Comparison of ENCODE assay signal across 17 cellular contexts in genomic region chr9:32644698-32645097, GRCh38. TPM values are rescaled to one million over a fixed set of nuclear protein-coding genes. Genes with fewer than 3 reads are reported as not detected.
A peak's percentile ranks its signal among the peaks of the same experiment; 100 is the strongest.
DNase-seq lines count a peak whose midpoint lies in the region; ATAC-seq, FAIRE-seq and TF ChIP-seq lines count a peak whose summit lies in the region.
"Had no signal": no experiment of that assay in that cellular context is flagged by ENCODE, and none has a peak within 500 bp of the region (broad histone marks: within the 10 kb centered on the region; RNA-seq: fewer than 3 reads in every experiment).

No MANE protein-coding gene starts in this region.

- H3K4me1 ChIP-seq in breast epithelium (no peaks in the 10 kb centered on the region), SK-N-SH (ENCODE audit: control insufficient read depth in 1 of 2, insufficient read depth in 2 of 2, low read depth in 1 of 2, low read length in 1 of 2) (no peaks in the 10 kb centered on the region)
- H3K4me1 ChIP-seq: ascending aorta, left ventricle myocardium inferior, pancreas, tibial nerve had no signal

- peak overlapping the region; percentile 92 for H3K27ac Mint-ChIP-seq in MCF 10A (ENCODE audit: low read depth, unreplicated experiment)

- no peak overlapping the region for H3K4me2 ChIP-seq in SK-N-SH

- FAIRE-seq in urothelium cell line (lab: Jason Lieb, UNC) = peak; percentile 81
- FAIRE-seq: pancreas had no signal

- H2AFZ ChIP-seq in SK-N-SH (ENCODE audit: low read depth) = no peak overlapping the region

- no peak for TF ChIP-seq EP300 in SK-N-SH (IDR thresholded peaks at IDR 0.05; ENCODE audit: borderline replicate concordance in 1 of 2, low read depth in 1 of 2, low read length in 1 of 2)

- CTCF ChIA-PET in MCF 10A (lab: Yijun Ruan, JAX) = interaction anchor here (0.6 to 1.4 kb wide), 5 partner anchors 13 to 1297 kb away, joined by 3 to 4 read pairs (median 3); no protein-coding TSS in a partner anchor
- CTCF ChIA-PET in SK-N-SH (lab: Yijun Ruan, JAX) = interaction anchor here (1.3 kb wide), 1 partner anchor 56 kb away, joined by 3 read pairs; no protein-coding TSS in a partner anchor

- H3K9me3 Mint-ChIP-seq in MCF 10A (ENCODE audit: unreplicated experiment) = no peaks in the 10 kb centered on the region

- H3K4me3 ChIP-seq in breast epithelium (no peak overlapping the region), SK-N-SH (ENCODE audit: low read depth in 2 of 2, low read length in 1 of 2) (no peak overlapping the region), fibroblast of villous mesenchyme (ENCODE audit: low read depth, low read length) (no peak overlapping the region)
- H3K4me3 ChIP-seq: ascending aorta, HAP-1, left ventricle myocardium inferior, pancreas, tibial nerve had no signal

- BruUV-seq in MCF 10A (replicated peaks; lab: Mats Ljungman, UMichigan) = no TSS peak

- TF ChIP-seq RAD21 in SK-N-SH (IDR thresholded peaks at IDR 0.05; ENCODE audit: low read length) = no peak

- H3K4me1 Mint-ChIP-seq in MCF 10A (ENCODE audit: insufficient read depth, unreplicated experiment) = peaks cover 11% of the 10 kb centered on the region

- H3K9me2 ChIP-seq in SK-N-SH = no peaks in the 10 kb centered on the region

- no peaks in the 10 kb centered on the region for H3K27me3 Mint-ChIP-seq in MCF 10A (ENCODE audit: insufficient read depth, unreplicated experiment)

- H4K20me1 ChIP-seq in SK-N-SH (ENCODE audit: insufficient read depth) = no peaks in the 10 kb centered on the region

- H3K79me2 ChIP-seq in SK-N-SH (ENCODE audit: insufficient read depth) = no peaks in the 10 kb centered on the region

- no peak for TF ChIP-seq CTCF in MCF 10A (IDR thresholded peaks at IDR 0.05; ENCODE audit: unreplicated experiment)
- no peak for TF ChIP-seq CTCF in breast epithelium (IDR thresholded peaks at IDR 0.05)
- no peak for TF ChIP-seq CTCF in SK-N-SH (IDR thresholded peaks at IDR 0.05)
- no peak for TF ChIP-seq CTCF in fibroblast of villous mesenchyme (IDR thresholded peaks at IDR 0.05; ENCODE audit: insufficient read depth, low read depth, low read length)

- H3K4me3 Mint-ChIP-seq in MCF 10A (ENCODE audit: unreplicated experiment) = no peak overlapping the region

- no peaks in the 10 kb centered on the region for H3F3A ChIP-seq in SK-N-SH (replicated peaks; ENCODE audit: insufficient read depth)

- intact Hi-C loops in MCF 10A (cut with micrococcal nuclease) = no loop called here
- intact Hi-C loops in breast epithelium (cut with DNase I; ENCODE audit: low total_unique reads) = no loop called here

- no peaks in the 10 kb centered on the region for H3K36me3 Mint-ChIP-seq in MCF 10A (ENCODE audit: insufficient read depth, unreplicated experiment)

- H3K36me3 ChIP-seq in breast epithelium (peaks cover 4% of the 10 kb centered on the region), SK-N-SH (replicated peaks in 1 of 2; ENCODE audit: control insufficient read depth in 1 of 2, insufficient read depth in 2 of 2, low read length in 1 of 2) (no peaks in the 10 kb centered on the region)
- H3K36me3 ChIP-seq: ascending aorta, HAP-1, left ventricle myocardium inferior, pancreas, tibial nerve had no signal

- no peak for ATAC-seq in GM21526 (IDR thresholded peaks at IDR 0.05; ENCODE audit: low FRiP score, unreplicated experiment)
- ATAC-seq: pancreas had no signal

- TF ChIP-seq POLR2A in breast epithelium (IDR thresholded peaks at IDR 0.05) = no peak

- no peak overlapping the region for H3K9ac ChIP-seq in SK-N-SH

- no peak overlapping the region for H3K27ac ChIP-seq in breast epithelium
- H3K27ac ChIP-seq in SK-N-SH (ENCODE audit: low read depth in 2 of 2, low read length in 1 of 2) = no peak overlapping the region
- H3K27ac ChIP-seq: ascending aorta, left ventricle myocardium inferior, pancreas, tibial nerve had no signal

- H3K27me3 ChIP-seq in breast epithelium = no peaks in the 10 kb centered on the region
- no peaks in the 10 kb centered on the region for H3K27me3 ChIP-seq in SK-N-SH (ENCODE audit: insufficient read depth)
- H3K27me3 ChIP-seq: ascending aorta, tibial nerve had no signal

- DNase-seq in MCF 10A (ENCODE audit: unreplicated experiment) (peak; percentile 98), breast epithelium (ENCODE audit: low spot score in 2 of 2) (no peak), SK-N-SH (no peak), fibroblast of villous mesenchyme (ENCODE audit: low read depth) (peak; percentile 53), urothelium cell line (ENCODE audit: low spot score) (peak; percentile 89), ureter (ENCODE audit: low spot score) (no peak)
- no peak for DNase-seq in activated CD4-positive, alpha-beta T cell treated with anti-CD3 and anti-CD28 coated beads for 4 hours
- DNase-seq: AML-193, left ventricle myocardium inferior, NCI-H345, pancreas, T-helper 2 cell had no signal

- POLR2A ChIA-PET in MCF 10A (lab: Yijun Ruan, JAX) = interaction anchor here (0.7 to 1.8 kb wide), 3 partner anchors 20 to 283 kb away, joined by 4 to 12 read pairs (median 7); no protein-coding TSS in a partner anchor
- POLR2A ChIA-PET in SK-N-SH (lab: Yijun Ruan, JAX) = no interaction called here

- WGBS in SK-N-SH (ENCODE audit: low lambda C conversion rate) = 7% methylated on average over 2 of the region's 2 CpGs

- no peaks in the 10 kb centered on the region for H3K9me3 ChIP-seq in breast epithelium
- no peaks in the 10 kb centered on the region for H3K9me3 ChIP-seq in SK-N-SH
- H3K9me3 ChIP-seq: ascending aorta, HAP-1, left ventricle myocardium inferior, pancreas had no signal

TF ChIP-seq in SK-N-SH, 30 proteins besides CTCF, POLR2A, EP300 and RAD21:
- TF ChIP-seq NFIC (IDR thresholded peaks at IDR 0.05; ENCODE audit: borderline replicate concordance) (no peak), REST (IDR thresholded peaks at IDR 0.05; ENCODE audit: low read depth, low read length) (peak; percentile 64; the same call in 1 of the 2 replicates), FOXJ3 (CRISPR knock-in tag; IDR thresholded peaks at IDR 0.05) (no peak), ELF1 (IDR thresholded peaks at IDR 0.05) (no peak)
- TF ChIP-seq, protein P1, sequence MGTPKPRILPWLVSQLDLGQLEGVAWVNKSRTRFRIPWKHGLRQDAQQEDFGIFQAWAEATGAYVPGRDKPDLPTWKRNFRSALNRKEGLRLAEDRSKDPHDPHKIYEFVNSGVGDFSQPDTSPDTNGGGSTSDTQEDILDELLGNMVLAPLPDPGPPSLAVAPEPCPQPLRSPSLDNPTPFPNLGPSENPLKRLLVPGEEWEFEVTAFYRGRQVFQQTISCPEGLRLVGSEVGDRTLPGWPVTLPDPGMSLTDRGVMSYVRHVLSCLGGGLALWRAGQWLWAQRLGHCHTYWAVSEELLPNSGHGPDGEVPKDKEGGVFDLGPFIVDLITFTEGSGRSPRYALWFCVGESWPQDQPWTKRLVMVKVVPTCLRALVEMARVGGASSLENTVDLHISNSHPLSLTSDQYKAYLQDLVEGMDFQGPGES (IDR thresholded peaks at IDR 0.05; ENCODE audit: low read depth, low read length) = no peak

RNA-seq across cellular contexts. Expression of gene TAF1L, which starts 9.2 kb away (rescaled TPM):
- not detected in 2 replicates for total RNA-seq in MCF 10A (2022)
- not detected for total RNA-seq in breast epithelium
- polyA plus RNA-seq in SK-N-SH (2012; rRNA removed) = 0.02 TPM in 1 of 2 replicates, not detected in the other
- 0.01 and 0.03 TPM in 2 replicates for polyA plus RNA-seq in SK-N-SH (2012; cell fraction: cytosol; rRNA removed)
- polyA plus RNA-seq in SK-N-SH (2012; cell fraction: nucleus; rRNA removed) = 0.01 and 0.06 TPM in 2 replicates
- under 0.01 TPM in 1 of 2 replicates, not detected in the other for total RNA-seq in fibroblast of villous mesenchyme
- not detected for total RNA-seq in ureter
- total RNA-seq: ascending aorta, left ventricle myocardium inferior had no signal
- polyA plus RNA-seq: esophagus had no signal

Comparison
In these comparisons a context has a peak if more than half of its experiments do, and no peak if none do; other contexts are left out.
1. DNase-seq: peak in MCF 10A (single experiment), fibroblast of villous mesenchyme (single experiment) and urothelium cell line (single experiment); none in breast epithelium (0 of 2), SK-N-SH (single experiment), activated CD4-positive, alpha-beta T cell treated with anti-CD3 and anti-CD28 coated beads for 4 hours (0 of 2) and ureter (single experiment).